In genomic region chr12:11907625-11908024, GRCh38 we compare ENCODE assay signal across 23 cellular contexts.
"Had no signal": no experiment of that assay in that cellular context is flagged by ENCODE, and none has a peak within 500 bp of the region (broad histone marks: within the 10 kb centered on the region; RNA-seq: fewer than 3 reads in every experiment).

No MANE protein-coding gene starts in this region.

- ATAC-seq: effector memory CD8-positive, alpha-beta T cell; esophagus mucosa; gastrocnemius medialis; heart right ventricle; left cardiac atrium; left lung; left ventricle myocardium superior; lower lobe of right lung; mucosa of descending colon; naive thymus-derived CD8-positive, alpha-beta T cell had no signal

- H3K27ac ChIP-seq: epithelial cell of prostate, esophagus squamous epithelium, gastrocnemius medialis, heart right ventricle, left lung, lower lobe of right lung had no signal

- H3K36me3 ChIP-seq: esophagus squamous epithelium, gastrocnemius medialis, heart right ventricle, left lung, lower lobe of right lung had no signal

- H3K4me3 ChIP-seq: esophagus squamous epithelium, gastrocnemius medialis, heart right ventricle, left lung, lower lobe of right lung, mucosa of descending colon had no signal

- H3K27me3 ChIP-seq: esophagus squamous epithelium, gastrocnemius medialis, heart right ventricle, left lung had no signal

- DNase-seq: cortex of kidney; effector CD8-positive, alpha-beta T cell; effector memory CD8-positive, alpha-beta T cell; endodermal cell; erythroblast; esophagus squamous epithelium; foreskin fibroblast; foreskin melanocyte; gastrocnemius medialis; glutamatergic neuron; head of caudate nucleus; heart right ventricle; hippocampal formation; left cardiac atrium; left lung; left ventricle myocardium superior; lower lobe of right lung; mesenchymal stem cell; mucosa of descending colon; naive B cell; naive thymus-derived CD8-positive, alpha-beta T cell had no signal

- H3K4me1 ChIP-seq: gastrocnemius medialis, heart right ventricle, left lung, lower lobe of right lung had no signal
